ENCODE assay signal across 1 cellular context in genomic region chr11:93903989-93904388, GRCh38.
TF ChIP-seq lines count a peak whose summit lies in the region.

No MANE protein-coding gene starts in this region.

TF ChIP-seq in H1, 55 proteins besides CTCF, POLR2A, EP300 and RAD21 (continued from another document):
- TF ChIP-seq SIN3A (conservative IDR thresholded peaks at IDR 0.05 in 1 of 2, IDR thresholded peaks at IDR 0.05 in 1 of 2; ENCODE audit: low read depth in 1 of 2, low read length in 2 of 2) (no peak), YY1 (IDR thresholded peaks at IDR 0.05; ENCODE audit: low read depth, low read length) (no peak)
